1 cellular context compared by ENCODE assay signal in genomic region chr1:77143529-77144121, GRCh38.
TF ChIP-seq lines count a peak whose summit lies in the region.

No MANE protein-coding gene starts in this region.

TF ChIP-seq in endothelial cell of umbilical vein, 7 proteins besides CTCF, POLR2A, EP300 and RAD21 (continued from another document):
- TF ChIP-seq MYC (IDR thresholded peaks at IDR 0.05; ENCODE audit: low read depth, low read length): no peak
